Comparison of ENCODE assay signal across 25 cellular contexts in genomic region chr1:43039228-43040055, GRCh38.
DNase-seq lines count a peak whose midpoint lies in the region; ATAC-seq and TF ChIP-seq lines count a peak whose summit lies in the region.
"Had no signal": no experiment of that assay in that cellular context is flagged by ENCODE, and none has a peak within 500 bp of the region (broad histone marks: within the 10 kb centered on the region; RNA-seq: fewer than 3 reads in every experiment).

No MANE protein-coding gene starts in this region.

- H3K79me2 ChIP-seq in PC-3 (ENCODE audit: low read length): no peaks in the 10 kb centered on the region

- H3F3A ChIP-seq in PC-3 (ENCODE audit: low read length, unreplicated experiment): no peaks in the 10 kb centered on the region

- H4K20me1 ChIP-seq in PC-3 (ENCODE audit: low read length): no peaks in the 10 kb centered on the region

- no peak overlapping the region for H3K9ac ChIP-seq in PC-3 (ENCODE audit: low read length)

- H3K4me1 ChIP-seq in PC-3 (ENCODE audit: insufficient read depth, low read length): peaks cover 13% of the 10 kb centered on the region
- H3K4me1 ChIP-seq in ascending aorta: no peaks in the 10 kb centered on the region
- H3K4me1 ChIP-seq: psoas muscle had no signal

- H3K4me3 ChIP-seq in PC-3 (ENCODE audit: low read length) (no peak overlapping the region), retinal pigment epithelial cell (ENCODE audit: low read length) (no peak overlapping the region), ascending aorta (no peak overlapping the region)
- H3K4me3 ChIP-seq: psoas muscle, smooth muscle cell, transverse colon had no signal

- POLR2A ChIA-PET in PC-3 (lab: Charles Lee; ENCODE audit: unreplicated experiment): no interaction called here

- intact Hi-C loops in PC-3 (cut with micrococcal nuclease): loop anchor here (5.0 kb wide), 1 partner anchor 82 kb away; the partner anchor contains the start of gene SLC2A1
- intact Hi-C loops in ascending aorta (cut with DNase I): no loop called here

- no peak overlapping the region for H3K27ac ChIP-seq in PC-3 (ENCODE audit: low read length)
- H3K27ac ChIP-seq in ascending aorta: no peak overlapping the region
- H3K27ac ChIP-seq: psoas muscle, transverse colon had no signal

- TF ChIP-seq CTCF in PC-3 (conservative IDR thresholded peaks at IDR 0.05; ENCODE audit: low read depth, low read length) (no peak), retinal pigment epithelial cell (conservative IDR thresholded peaks at IDR 0.05; ENCODE audit: low read depth, low read length) (no peak), ascending aorta (IDR thresholded peaks at IDR 0.05) (no peak)

- BruUV-seq in PC-3 (replicated peaks; lab: Mats Ljungman, UMichigan): no TSS peak

- peak; percentile 90 for ATAC-seq in PC-3
- peak; percentile 41 for ATAC-seq in left lobe of liver
- no peak for ATAC-seq in GM19395 (IDR thresholded peaks at IDR 0.05; ENCODE audit: unreplicated experiment)
- ATAC-seq: activated CD4-positive, alpha-beta T cell treated with anti-CD3 and anti-CD28 coated beads for 36 hours; activated CD8-positive, alpha-beta memory T cell treated with anti-CD3 and anti-CD28 coated beads, Interleukin-2, amount 10 ng/mL, durations not matched to agents 7 days and 5 days; activated naive CD4-positive, alpha-beta T cell treated with anti-CD3 and anti-CD28 coated beads, Interleukin-2, amount 50 U/mL, for 72 hours; effector memory CD8-positive, alpha-beta T cell; HCT116; natural killer cell; psoas muscle; stimulated activated naive CD8-positive, alpha-beta T cell treated with anti-CD3 and anti-CD28 coated beads, Interleukin-15, amount 100 ng/mL, for 72 hours had no signal

- peak; percentile 57 for DNase-seq in HuH-7.5 (ENCODE audit: low spot score)
- DNase-seq in PC-3: peak; percentile 8
- no peak for DNase-seq in left lobe of liver (ENCODE audit: low spot score)
- peak; percentile 54 for DNase-seq in retinal pigment epithelial cell (ENCODE audit: low read depth)
- DNase-seq in stimulated activated CD4-positive, alpha-beta T cell treated with anti-CD3 and anti-CD28 coated beads, Interleukin-2, amount 100 ng/mL, for 48 hours: no peak
- DNase-seq in ascending aorta (ENCODE audit: low spot score in 2 of 2): no peak
- DNase-seq: activated CD4-positive, alpha-beta T cell treated with anti-CD3 and anti-CD28 coated beads for 36 hours; activated CD8-positive, alpha-beta memory T cell treated with anti-CD3 and anti-CD28 coated beads, Interleukin-2, amount 10 ng/mL, durations not matched to agents 7 days and 5 days; CD8-positive, alpha-beta memory T cell; DND-41; effector memory CD8-positive, alpha-beta T cell; Kasumi-1; mesendoderm; natural killer cell; NCI-H1092; NCI-H82; psoas muscle; SHP77; stimulated activated CD4-positive, alpha-beta T cell treated with anti-CD3 and anti-CD28 coated beads, Interleukin-4, amount 100 ng/mL, for 24 hours; stimulated activated naive CD8-positive, alpha-beta T cell treated with anti-CD3 and anti-CD28 coated beads, Interleukin-15, amount 100 ng/mL, for 72 hours; transverse colon had no signal

- H2AFZ ChIP-seq in PC-3 (ENCODE audit: low read length): peak overlapping the region; percentile 63

- H3K9me3 ChIP-seq in PC-3 (ENCODE audit: low read length): no peaks in the 10 kb centered on the region
- no peaks in the 10 kb centered on the region for H3K9me3 ChIP-seq in ascending aorta
- H3K9me3 ChIP-seq: psoas muscle, transverse colon had no signal

- CTCF ChIA-PET in PC-3 (lab: Charles Lee): no interaction called here

- no peak overlapping the region for H3K4me2 ChIP-seq in PC-3 (ENCODE audit: low read length)
- H3K4me2 ChIP-seq: smooth muscle cell had no signal

- H3K27me3 ChIP-seq in PC-3 (ENCODE audit: low read length): no peaks in the 10 kb centered on the region
- H3K27me3 ChIP-seq in ascending aorta: no peaks in the 10 kb centered on the region
- H3K27me3 ChIP-seq: transverse colon had no signal

- no peaks in the 10 kb centered on the region for H3K36me3 ChIP-seq in PC-3 (ENCODE audit: low read depth, low read length)
- no peaks in the 10 kb centered on the region for H3K36me3 ChIP-seq in ascending aorta
- H3K36me3 ChIP-seq: transverse colon had no signal

- H3K9me2 ChIP-seq in PC-3 (replicated peaks; ENCODE audit: low read length): no peaks in the 10 kb centered on the region

Comparison
In these comparisons a context has a peak if more than half of its experiments do, and no peak if none do; other contexts are left out.
1. DNase-seq: peak in HuH-7.5 (single experiment), PC-3 (single experiment) and retinal pigment epithelial cell (single experiment); none in left lobe of liver (single experiment), stimulated activated CD4-positive, alpha-beta T cell treated with anti-CD3 and anti-CD28 coated beads, Interleukin-2, amount 100 ng/mL, for 48 hours (0 of 2) and ascending aorta (0 of 2).